Comparison of ENCODE assay signal across 16 cellular contexts in the genomic region with DNA sequence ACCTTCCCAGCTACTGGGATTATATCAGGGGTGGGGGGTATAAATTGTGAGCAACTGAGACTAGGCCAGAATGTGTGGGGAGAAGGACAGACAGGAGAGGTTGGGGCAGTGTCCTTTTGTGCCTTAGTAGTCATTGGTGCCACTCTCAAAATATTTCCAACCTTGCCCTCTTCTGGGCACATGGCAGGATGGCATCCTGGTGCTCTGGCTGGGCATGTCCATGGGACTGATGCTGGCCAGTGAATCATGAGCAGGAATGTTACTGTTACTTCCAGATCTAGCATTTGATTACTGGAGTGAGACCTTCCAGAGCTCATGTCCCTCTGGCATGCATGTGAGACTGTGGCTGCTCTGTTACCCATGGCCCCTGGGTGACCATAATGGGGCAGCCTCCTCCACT.
A peak's percentile ranks its signal among the peaks of the same experiment; 100 is the strongest.
DNase-seq lines count a peak whose midpoint lies in the region; ATAC-seq and TF ChIP-seq lines count a peak whose summit lies in the region.
"Had no signal": no experiment of that assay in that cellular context is flagged by ENCODE, and none has a peak within 500 bp of the region (broad histone marks: within the 10 kb centered on the region; RNA-seq: fewer than 3 reads in every experiment).

No MANE protein-coding gene starts in this region.

- no peaks in the 10 kb centered on the region for H4K20me1 ChIP-seq in HCT116 (ENCODE audit: insufficient read depth)
- no peaks in the 10 kb centered on the region for H4K20me1 ChIP-seq in osteoblast (ENCODE audit: insufficient read depth, low read length)

- POLR2A ChIA-PET in HCT116 (lab: Charles Lee), result no interaction called here
- POLR2A ChIA-PET in CD8-positive, alpha-beta memory T cell (lab: Charles Lee), result no interaction called here

- no peaks in the 10 kb centered on the region for H3K4me1 Mint-ChIP-seq in CD8-positive, alpha-beta memory T cell
- H3K4me1 Mint-ChIP-seq: activated CD8-positive, alpha-beta memory T cell treated with anti-CD3 and anti-CD28 coated beads, Interleukin-2, amount 10 ng/mL, durations not matched to agents 7 days and 5 days had no signal

- H3K4me2 ChIP-seq in HCT116 (ENCODE audit: low read length), result no peak overlapping the region
- no peak overlapping the region for H3K4me2 ChIP-seq in osteoblast (ENCODE audit: insufficient read depth, low read length)

- H3K79me2 ChIP-seq in HCT116 (ENCODE audit: insufficient read depth, low read length) (no peaks in the 10 kb centered on the region), osteoblast (ENCODE audit: insufficient read depth, low read length) (no peaks in the 10 kb centered on the region)

- H3K4me1 ChIP-seq in HCT116 (ENCODE audit: control insufficient read depth in 1 of 2, insufficient read depth in 2 of 2, low read length in 2 of 2) (no peaks in the 10 kb centered on the region), osteoblast (ENCODE audit: insufficient read depth, low read length) (no peaks in the 10 kb centered on the region)
- no peaks in the 10 kb centered on the region for H3K4me1 ChIP-seq in CD8-positive, alpha-beta memory T cell (ENCODE audit: insufficient read depth, low read length)
- H3K4me1 ChIP-seq: spleen, testis had no signal

- peak; percentile 32 for DNase-seq in Caki2 (ENCODE audit: low read depth)
- no peak for DNase-seq in HCT116 (ENCODE audit: low read depth, low spot score)
- DNase-seq in epithelial cell of esophagus (ENCODE audit: low read depth), result peak; percentile 31
- DNase-seq in osteoblast (ENCODE audit: insufficient read length, low spot score, missing footprints), result peak; percentile 42
- DNase-seq in CD8-positive, alpha-beta memory T cell, result no peak
- no peak for DNase-seq in NCI-H345 (lab: John Stamatoyannopoulos, UW)
- DNase-seq: activated CD4-positive, alpha-beta T cell treated with anti-CD3 and anti-CD28 coated beads for 1 hour; activated CD8-positive, alpha-beta memory T cell treated with anti-CD3 and anti-CD28 coated beads, Interleukin-2, amount 10 ng/mL, durations not matched to agents 7 days and 5 days; NCI-H1105; NCI-H526 treated with DMSO at 0.1 percent for 48 hours; spleen; testis had no signal

- RAD21 ChIA-PET in HCT116 (lab: Charles Lee; ENCODE audit: low non-redundant PET in 1 of 2, low total read pairs in 2 of 2, uncharacterized antibody in 2 of 2, unreplicated experiment in 2 of 2), result no interaction called here

- ATAC-seq in HCT116, result peak; percentile 75
- ATAC-seq in GM19023 (IDR thresholded peaks at IDR 0.05; ENCODE audit: unreplicated experiment), result no peak
- ATAC-seq: activated CD8-positive, alpha-beta memory T cell treated with anti-CD3 and anti-CD28 coated beads, Interleukin-2, amount 10 ng/mL, durations not matched to agents 7 days and 5 days had no signal

- CTCF ChIA-PET in HCT116 (lab: Charles Lee), result interaction anchor here (1.8 kb wide), 1 partner anchor 192 kb away, joined by 6 read pairs; no protein-coding TSS in a partner anchor
- CTCF ChIA-PET in CD8-positive, alpha-beta memory T cell (lab: Charles Lee), result no interaction called here

- no peak overlapping the region for H3K9ac ChIP-seq in HCT116 (ENCODE audit: low read length)

- in situ Hi-C loops in Caki2 (cut with HindIII; ENCODE audit: low pct_unique_long_range_greater_than_20kb, low sequenced_read_pairs), result no loop called here

- H3K9me2 ChIP-seq in HCT116 (ENCODE audit: insufficient read depth), result no peaks in the 10 kb centered on the region

- H3K36me3 Mint-ChIP-seq in CD8-positive, alpha-beta memory T cell, result no peaks in the 10 kb centered on the region
- H3K36me3 Mint-ChIP-seq: activated CD8-positive, alpha-beta memory T cell treated with anti-CD3 and anti-CD28 coated beads, Interleukin-2, amount 10 ng/mL, durations not matched to agents 7 days and 5 days; natural killer cell treated with Interleukin-12 subunit alpha and Interleukin-12 subunit beta and Interleukin-15 and Interleukin-18, amount 100 ng/mL, for 72 hours had no signal

- no peak overlapping the region for H3K27ac Mint-ChIP-seq in CD8-positive, alpha-beta memory T cell
- H3K27ac Mint-ChIP-seq: activated CD8-positive, alpha-beta memory T cell treated with anti-CD3 and anti-CD28 coated beads, Interleukin-2, amount 10 ng/mL, durations not matched to agents 7 days and 5 days; natural killer cell treated with Interleukin-12 subunit alpha and Interleukin-12 subunit beta and Interleukin-15 and Interleukin-18, amount 100 ng/mL, for 72 hours; progenitor cell of endocrine pancreas had no signal

- H3K27me3 ChIP-seq in HCT116 (ENCODE audit: insufficient read depth, low read length), result no peaks in the 10 kb centered on the region
- peaks cover 11% of the 10 kb centered on the region for H3K27me3 ChIP-seq in osteoblast (ENCODE audit: insufficient read depth, low read length)
- peaks cover 3% of the 10 kb centered on the region for H3K27me3 ChIP-seq in CD8-positive, alpha-beta memory T cell (ENCODE audit: insufficient read depth, low read length, poor library complexity, severe bottlenecking)
- H3K27me3 ChIP-seq: testis had no signal

- H3K9me3 Mint-ChIP-seq in CD8-positive, alpha-beta memory T cell, result peaks cover 0 to 4% (median 2%) of the 10 kb centered on the region in 5 donors
- H3K9me3 Mint-ChIP-seq: natural killer cell treated with Interleukin-12 subunit alpha and Interleukin-12 subunit beta and Interleukin-15 and Interleukin-18, amount 100 ng/mL, for 72 hours had no signal

- peak; percentile 54 for TF ChIP-seq RAD21 in HCT116 (IDR thresholded peaks at IDR 0.05; ENCODE audit: low read depth)

- H3K27ac ChIP-seq in HCT116 (ENCODE audit: low read depth, low read length) (no peak overlapping the region), osteoblast (ENCODE audit: low read depth, low read length) (no peak overlapping the region)
- no peak overlapping the region for H3K27ac ChIP-seq in CD8-positive, alpha-beta memory T cell (ENCODE audit: low read depth, low read length)
- H3K27ac ChIP-seq: SK-N-MC, spleen, testis had no signal

- no peak overlapping the region for H2AFZ ChIP-seq in HCT116 (ENCODE audit: low read depth, low read length, poor library complexity, severe bottlenecking)
- no peak overlapping the region for H2AFZ ChIP-seq in osteoblast (ENCODE audit: low read length)

- no peak for TF ChIP-seq POLR2A in HCT116 (IDR thresholded peaks at IDR 0.05; ENCODE audit: borderline replicate concordance, extremely low read depth, insufficient read depth, insufficient read length)

- TF ChIP-seq CTCF in HCT116 (IDR thresholded peaks at IDR 0.05 in 2 of 3, conservative IDR thresholded peaks at IDR 0.05 in 1 of 3; ENCODE audit: borderline replicate concordance in 1 of 3, insufficient read depth in 1 of 3, low read depth in 2 of 3, low read length in 2 of 3) (peak; percentile 11 to 24 (median 20); a peak in 2 of 6 replicates), epithelial cell of esophagus (IDR thresholded peaks at IDR 0.05; ENCODE audit: insufficient read depth, low read depth, low read length, missing control alignments) (peak; percentile 6), osteoblast (IDR thresholded peaks at IDR 0.05; ENCODE audit: extremely low read depth, low read depth, low read length) (no peak)

- H3K4me3 ChIP-seq in HCT116 (replicated peaks in 1 of 2; ENCODE audit: low read depth in 1 of 2, low read length in 2 of 2) (no peak overlapping the region), epithelial cell of esophagus (ENCODE audit: low read length) (no peak overlapping the region), osteoblast (ENCODE audit: insufficient read depth, low read length) (no peak overlapping the region)
- no peak overlapping the region for H3K4me3 ChIP-seq in CD8-positive, alpha-beta memory T cell (ENCODE audit: low read length)
- H3K4me3 ChIP-seq: SK-N-MC, spleen, testis had no signal

- intact Hi-C loops in HCT116 (cut with micrococcal nuclease), result no loop called here

- no peak overlapping the region for H3K4me3 Mint-ChIP-seq in CD8-positive, alpha-beta memory T cell
- H3K4me3 Mint-ChIP-seq: activated CD8-positive, alpha-beta memory T cell treated with anti-CD3 and anti-CD28 coated beads, Interleukin-2, amount 10 ng/mL, durations not matched to agents 7 days and 5 days; natural killer cell treated with Interleukin-12 subunit alpha and Interleukin-12 subunit beta and Interleukin-15 and Interleukin-18, amount 100 ng/mL, for 72 hours had no signal

- H3K27me3 Mint-ChIP-seq in CD8-positive, alpha-beta memory T cell, result peaks cover 9 to 47% of the 10 kb centered on the region in 2 donors

- H3K9me3 ChIP-seq in HCT116 (ENCODE audit: control insufficient read depth in 1 of 2, insufficient read depth in 1 of 2, low read depth in 1 of 2, low read length in 2 of 2) (no peaks in the 10 kb centered on the region), osteoblast (ENCODE audit: low read depth, low read length) (no peaks in the 10 kb centered on the region)
- H3K9me3 ChIP-seq in CD8-positive, alpha-beta memory T cell (ENCODE audit: low read length), result no peaks in the 10 kb centered on the region
- H3K9me3 ChIP-seq: spleen, testis had no signal

- H3K36me3 ChIP-seq in HCT116 (ENCODE audit: control insufficient read depth in 1 of 2, insufficient read depth in 2 of 2, low read length in 2 of 2) (no peaks in the 10 kb centered on the region), osteoblast (ENCODE audit: insufficient read depth, low read length) (no peaks in the 10 kb centered on the region)
- no peaks in the 10 kb centered on the region for H3K36me3 ChIP-seq in CD8-positive, alpha-beta memory T cell (ENCODE audit: insufficient read depth, low read length)
- H3K36me3 ChIP-seq: spleen had no signal

- BruUV-seq in HCT116 (replicated peaks; lab: Mats Ljungman, UMichigan), result no TSS peak

TF ChIP-seq in HCT116, 20 proteins besides CTCF, POLR2A, EP300 and RAD21:
- TF ChIP-seq SRF (IDR thresholded peaks at IDR 0.05; ENCODE audit: low read depth) (no peak), YY1 (IDR thresholded peaks at IDR 0.05; ENCODE audit: extremely low read depth, insufficient replicate concordance, low read depth, low read length) (no peak)

Comparison
In these comparisons a context has a peak if more than half of its experiments do, and no peak if none do; other contexts are left out.
1. DNase-seq: peak in Caki2 (single experiment), epithelial cell of esophagus (single experiment) and osteoblast (single experiment); none in HCT116 (single experiment), CD8-positive, alpha-beta memory T cell (0 of 5) and NCI-H345 (single experiment).